In the genomic region with DNA sequence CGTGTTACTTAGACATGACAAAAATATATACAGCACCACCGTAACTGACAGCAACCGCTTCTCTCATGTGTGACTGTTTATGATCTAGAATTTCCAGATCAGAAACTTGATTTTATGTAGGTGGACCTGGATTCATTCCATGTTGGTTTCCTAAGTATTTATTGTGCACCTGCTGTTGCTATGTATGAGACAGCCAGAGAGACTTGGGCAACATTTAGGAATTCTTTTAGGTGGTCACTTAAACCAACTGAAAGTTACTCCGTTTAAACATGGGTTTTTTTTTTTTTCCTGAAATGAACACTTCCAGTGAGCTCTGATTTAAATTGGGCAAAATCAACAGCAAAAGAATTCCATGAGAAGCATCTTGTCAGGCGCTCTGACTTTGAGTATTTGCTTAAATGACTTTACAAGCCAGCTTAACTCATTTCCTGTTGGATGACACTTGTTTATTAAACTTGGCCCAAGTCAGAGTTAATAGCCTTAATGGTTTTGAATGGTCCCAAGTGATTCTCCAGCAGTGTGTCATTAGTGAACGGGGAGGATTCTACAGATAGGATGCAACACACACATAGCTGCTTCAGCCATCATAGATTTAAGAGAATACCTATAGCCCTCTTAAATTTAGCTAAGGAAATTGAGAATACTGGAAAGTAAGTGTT, we compare ENCODE assay signal across 1 cellular context.
TF ChIP-seq lines count a peak whose summit lies in the region.

No MANE protein-coding gene starts in this region.

TF ChIP-seq in H1, 55 proteins besides CTCF, POLR2A, EP300 and RAD21:
- no peak for TF ChIP-seq TAF1 (IDR thresholded peaks at IDR 0.05; ENCODE audit: low read depth, low read length)
- no peak for TF ChIP-seq BACH1 (IDR thresholded peaks at IDR 0.05; ENCODE audit: low read length)
- TF ChIP-seq TEAD4 (IDR thresholded peaks at IDR 0.05; ENCODE audit: low read depth, low read length) = no peak
- no peak for TF ChIP-seq ZNF274 (IDR thresholded peaks at IDR 0.05; ENCODE audit: borderline replicate concordance, extremely low read depth, low read length)
- no peak for TF ChIP-seq JUN (IDR thresholded peaks at IDR 0.05; ENCODE audit: low read depth, low read length)
- no peak for TF ChIP-seq HDAC2 (IDR thresholded peaks at IDR 0.05; ENCODE audit: borderline replicate concordance in 1 of 2, low read depth in 2 of 2, low read length in 2 of 2)
- TF ChIP-seq SIRT6 (IDR thresholded peaks at IDR 0.05; ENCODE audit: low read length) = no peak
- TF ChIP-seq KDM1A (IDR thresholded peaks at IDR 0.05; ENCODE audit: borderline replicate concordance, low read length) = no peak
- TF ChIP-seq CREB1 (IDR thresholded peaks at IDR 0.05) = no peak
- TF ChIP-seq TAF7 (optimal IDR thresholded peaks at IDR 0.05; ENCODE audit: borderline replicate concordance, low read depth, low read length) = no peak
- no peak for TF ChIP-seq PHF8 (conservative IDR thresholded peaks at IDR 0.05; ENCODE audit: low read depth, low read length)
- no peak for TF ChIP-seq RNF2 (IDR thresholded peaks at IDR 0.05; ENCODE audit: borderline replicate concordance, low read depth, low read length, missing control alignments, poor library complexity, severe bottlenecking)
- no peak for TF ChIP-seq TCF12 (IDR thresholded peaks at IDR 0.05; ENCODE audit: low read depth, low read length)
- no peak for TF ChIP-seq CBX5 (IDR thresholded peaks at IDR 0.05; ENCODE audit: low read depth, low read length)
- no peak for TF ChIP-seq POU5F1 (IDR thresholded peaks at IDR 0.05; ENCODE audit: low read depth, low read length)
- TF ChIP-seq, protein P1, sequence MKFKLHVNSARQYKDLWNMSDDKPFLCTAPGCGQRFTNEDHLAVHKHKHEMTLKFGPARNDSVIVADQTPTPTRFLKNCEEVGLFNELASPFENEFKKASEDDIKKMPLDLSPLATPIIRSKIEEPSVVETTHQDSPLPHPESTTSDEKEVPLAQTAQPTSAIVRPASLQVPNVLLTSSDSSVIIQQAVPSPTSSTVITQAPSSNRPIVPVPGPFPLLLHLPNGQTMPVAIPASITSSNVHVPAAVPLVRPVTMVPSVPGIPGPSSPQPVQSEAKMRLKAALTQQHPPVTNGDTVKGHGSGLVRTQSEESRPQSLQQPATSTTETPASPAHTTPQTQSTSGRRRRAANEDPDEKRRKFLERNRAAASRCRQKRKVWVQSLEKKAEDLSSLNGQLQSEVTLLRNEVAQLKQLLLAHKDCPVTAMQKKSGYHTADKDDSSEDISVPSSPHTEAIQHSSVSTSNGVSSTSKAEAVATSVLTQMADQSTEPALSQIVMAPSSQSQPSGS (IDR thresholded peaks at IDR 0.05; ENCODE audit: low read length) = no peak
- no peak for TF ChIP-seq GABPA (IDR thresholded peaks at IDR 0.05; ENCODE audit: borderline replicate concordance, insufficient read depth, low read length)
- TF ChIP-seq SUZ12 (IDR thresholded peaks at IDR 0.05; ENCODE audit: low read length) = no peak
